ENCODE assay signal across 8 cellular contexts in the genomic region with DNA sequence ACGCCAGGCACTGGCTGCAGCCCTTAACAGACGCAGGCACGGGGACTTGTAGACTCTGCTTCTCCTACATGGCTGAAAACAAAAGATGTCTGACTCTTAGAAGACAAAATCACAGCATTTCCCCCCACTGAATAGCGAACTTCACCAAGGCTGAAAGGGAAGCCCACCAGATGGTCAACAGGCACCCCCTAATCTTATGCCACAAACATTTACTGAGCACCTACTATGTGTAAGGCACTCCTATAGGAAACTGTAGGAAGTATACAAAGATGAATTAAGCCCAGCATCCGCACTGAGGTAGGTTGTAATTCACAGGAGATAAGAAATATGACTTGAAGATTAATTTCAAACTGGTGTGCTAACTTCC. TPM values are rescaled to one million over a fixed set of nuclear protein-coding genes. Genes with fewer than 3 reads are reported as not detected.
A peak's percentile ranks its signal among the peaks of the same experiment; 100 is the strongest.
DNase-seq lines count a peak whose midpoint lies in the region; ATAC-seq and TF ChIP-seq lines count a peak whose summit lies in the region.

No MANE protein-coding gene starts in this region.

- peak overlapping the region; percentile 82 for H4K91ac ChIP-seq in neuronal stem cell (ENCODE audit: low read depth, low read length, poor library complexity)

- H3K4me3 Mint-ChIP-seq in endodermal cell (no peak overlapping the region), HFFc6 (no peak overlapping the region)

- H3K9me3 ChIP-seq in BLaER1 (no peaks in the 10 kb centered on the region), Loucy (ENCODE audit: insufficient read depth, low read depth, low read length) (no peaks in the 10 kb centered on the region), endodermal cell (ENCODE audit: control insufficient read depth, low read length) (no peaks in the 10 kb centered on the region), neuronal stem cell (replicated peaks in 1 of 2; ENCODE audit: control insufficient read depth in 2 of 2, insufficient read depth in 1 of 2, low read depth in 1 of 2, low read length in 2 of 2) (no peaks in the 10 kb centered on the region)

- H3K4me3 ChIP-seq in BLaER1 (peak overlapping the region; percentile 77), Loucy (ENCODE audit: low read length, poor library complexity, severe bottlenecking) (peak overlapping the region; percentile 86), endodermal cell (ENCODE audit: low read length) (peak overlapping the region; percentile 88), neuronal stem cell (ENCODE audit: low read length in 2 of 2) (peak overlapping the region; percentile 68 to 83)

- peak overlapping the region; percentile 97 for H2BK5ac ChIP-seq in neuronal stem cell (ENCODE audit: low read length)

- H4K20me1 ChIP-seq in BLaER1 (no peaks in the 10 kb centered on the region), Loucy (ENCODE audit: insufficient read depth, low read length, poor library complexity, severe bottlenecking) (peaks cover 22% of the 10 kb centered on the region)

- H2BK12ac ChIP-seq in neuronal stem cell (ENCODE audit: low read length), result peak overlapping the region; percentile 79

- no peak overlapping the region for H2BK15ac ChIP-seq in neuronal stem cell (ENCODE audit: low read length)

- no peak overlapping the region for H3K14ac ChIP-seq in neuronal stem cell (ENCODE audit: low read length)

- no peak for ATAC-seq in HG03139 (IDR thresholded peaks at IDR 0.05; ENCODE audit: unreplicated experiment)

- peak overlapping the region; percentile 97 for H3K18ac ChIP-seq in neuronal stem cell (ENCODE audit: low read length)

- H3K4me1 Mint-ChIP-seq in endodermal cell (peaks cover 3% of the 10 kb centered on the region), HFFc6 (ENCODE audit: low read depth) (peaks cover 33% of the 10 kb centered on the region)

- no peaks in the 10 kb centered on the region for H3F3A ChIP-seq in Loucy (ENCODE audit: low read depth)

- TF ChIP-seq CTCF in Loucy (conservative IDR thresholded peaks at IDR 0.05; ENCODE audit: low read length) (no peak), endodermal cell (conservative IDR thresholded peaks at IDR 0.05) (no peak), HFFc6 (IDR thresholded peaks at IDR 0.05) (no peak)

- peak overlapping the region; percentile 96 for H3K4me2 ChIP-seq in BLaER1
- peak overlapping the region; percentile 84 for H3K4me2 ChIP-seq in Loucy (ENCODE audit: low read depth, low read length, poor library complexity, severe bottlenecking)
- peak overlapping the region; percentile 85 for H3K4me2 ChIP-seq in neuronal stem cell (ENCODE audit: insufficient read depth, low read length, poor library complexity, severe bottlenecking)

- H3K79me2 ChIP-seq in Loucy (ENCODE audit: insufficient read depth, low read length), result peaks cover 93% of the 10 kb centered on the region

- peak overlapping the region; percentile 74; the same call in 1 of the 2 replicates for H2AFZ ChIP-seq in Loucy (ENCODE audit: low read length)
- peak overlapping the region; percentile 66 for H2AFZ ChIP-seq in neuronal stem cell (ENCODE audit: low read length)

- no peaks in the 10 kb centered on the region for H3K9me2 ChIP-seq in Loucy (replicated peaks; ENCODE audit: low read depth, low read length)

- peak overlapping the region; percentile 51 for H3K23ac ChIP-seq in neuronal stem cell (ENCODE audit: low read depth, low read length, poor library complexity)

- H3K79me1 ChIP-seq in neuronal stem cell (ENCODE audit: low read depth, low read length), result peaks cover 8% of the 10 kb centered on the region

- H3K27me3 ChIP-seq in BLaER1 (no peaks in the 10 kb centered on the region), Loucy (ENCODE audit: insufficient read depth, low read length, poor library complexity, severe bottlenecking) (no peaks in the 10 kb centered on the region), endodermal cell (ENCODE audit: control insufficient read depth, insufficient read depth, low read length, poor library complexity, severe bottlenecking) (no peaks in the 10 kb centered on the region), neuronal stem cell (ENCODE audit: control insufficient read depth in 3 of 3, insufficient read depth in 3 of 3, low read depth in 1 of 3, low read length in 3 of 3) (no peaks in the 10 kb centered on the region)

- H3K4me1 ChIP-seq in BLaER1, result peaks cover 54% of the 10 kb centered on the region
- H3K4me1 ChIP-seq in Loucy (ENCODE audit: insufficient read depth, low read length, poor library complexity, severe bottlenecking), result peaks cover 32% of the 10 kb centered on the region
- H3K4me1 ChIP-seq in endodermal cell (ENCODE audit: control insufficient read depth, insufficient read depth, low read length), result peaks cover 20% of the 10 kb centered on the region
- H3K4me1 ChIP-seq in neuronal stem cell (ENCODE audit: control insufficient read depth in 2 of 2, insufficient read depth in 1 of 2, low read depth in 1 of 2, low read length in 2 of 2), result peaks cover 18 to 23% of the 10 kb centered on the region in 2 donors

- no peak overlapping the region for H3K4ac ChIP-seq in neuronal stem cell (ENCODE audit: low read length)

- peak overlapping the region; percentile 93 for H2BK120ac ChIP-seq in neuronal stem cell (ENCODE audit: low read depth, low read length)

- no peak overlapping the region for H4K8ac ChIP-seq in neuronal stem cell (ENCODE audit: low read depth, low read length)

- H3K27ac Mint-ChIP-seq in endodermal cell, result no peak overlapping the region
- H3K27ac Mint-ChIP-seq in HFFc6, result no peak overlapping the region

- H3K27me3 Mint-ChIP-seq in endodermal cell (ENCODE audit: insufficient read depth) (no peaks in the 10 kb centered on the region), HFFc6 (ENCODE audit: insufficient read depth) (no peaks in the 10 kb centered on the region; the same call in 1 of the 2 replicates)

- 54 to 79% methylated on average over 2 to 5 of the region's 5 CpGs for WGBS in endodermal cell (ENCODE audit: insufficient coverage in 1 of 2, insufficient read length in 1 of 2), 2 experiments
- no CpG with 5 or more reads among the region's 5 CpGs for WGBS in neuronal stem cell (ENCODE audit: extremely low coverage in 2 of 2, insufficient read length in 2 of 2, insufficient replicate concordance in 1 of 2), 2 donors

- peak overlapping the region; percentile 87 for H3K9ac ChIP-seq in BLaER1
- H3K9ac ChIP-seq in Loucy (ENCODE audit: low read depth, low read length, poor library complexity, severe bottlenecking), result peak overlapping the region; percentile 84
- H3K9ac ChIP-seq in endodermal cell (ENCODE audit: extremely low read depth, low read length, poor library complexity, severe bottlenecking), result peak overlapping the region; percentile 65
- peak overlapping the region; percentile 93 for H3K9ac ChIP-seq in neuronal stem cell (ENCODE audit: low read depth, low read length, poor library complexity)

- DNase-seq in endodermal cell (no peak), neuronal stem cell (ENCODE audit: low spot score) (no peak), DMS53 treated with DMSO at 0.1 percent for 48 hours (lab: John Stamatoyannopoulos, UW; ENCODE audit: unreplicated experiment) (no peak), NCI-H345 treated with DMSO at 0.1 percent for 48 hours (lab: John Stamatoyannopoulos, UW; ENCODE audit: unreplicated experiment) (no peak), HFFc6 (no peak)

- peaks cover 3% of the 10 kb centered on the region for H3K36me3 Mint-ChIP-seq in endodermal cell (ENCODE audit: low read depth)
- H3K36me3 Mint-ChIP-seq in HFFc6 (ENCODE audit: low read depth), result peaks cover 6% of the 10 kb centered on the region; the same call in 1 of the 2 replicates

- peaks cover 23% of the 10 kb centered on the region for H3K36me3 ChIP-seq in BLaER1
- H3K36me3 ChIP-seq in Loucy (ENCODE audit: insufficient read depth, low read length), result peaks cover 3% of the 10 kb centered on the region; the same call in 1 of the 2 replicates
- peaks cover 7% of the 10 kb centered on the region for H3K36me3 ChIP-seq in endodermal cell (ENCODE audit: control insufficient read depth, insufficient read depth, low read length)
- H3K36me3 ChIP-seq in neuronal stem cell (replicated peaks in 1 of 2; ENCODE audit: control insufficient read depth in 2 of 2, insufficient read depth in 2 of 2, low read length in 2 of 2), result peaks cover 0 to 18% of the 10 kb centered on the region in 2 donors

- no peaks in the 10 kb centered on the region for H3K9me3 Mint-ChIP-seq in endodermal cell
- H3K9me3 Mint-ChIP-seq in HFFc6, result no peaks in the 10 kb centered on the region

- H2AK5ac ChIP-seq in neuronal stem cell (ENCODE audit: low read depth, low read length), result no peak overlapping the region

- H3K27ac ChIP-seq in BLaER1, result peak overlapping the region; percentile 94
- H3K27ac ChIP-seq in endodermal cell (ENCODE audit: low read depth, low read length), result peak overlapping the region; percentile 98
- peak overlapping the region; percentile 97 for H3K27ac ChIP-seq in neuronal stem cell (replicated peaks; ENCODE audit: low read length)

RNA-seq across cellular contexts. Expression of gene NUMA1, which starts 38.3 kb away (rescaled TPM):
- 100 to 1,000 TPM; 130 to 132 TPM for total RNA-seq in endodermal cell
- polyA plus RNA-seq in endodermal cell (2013, experiment 1 of 2), result 181 TPM
- 168 TPM for polyA plus RNA-seq in endodermal cell (2013, experiment 2 of 2)
- polyA plus RNA-seq in neuronal stem cell (2013, experiment 1 of 2), result 81.2 TPM
- polyA plus RNA-seq in neuronal stem cell (2013, experiment 2 of 2), result 78.8 TPM
- total RNA-seq in HFFc6 (2021; fragmentation: NEBNext Ultra II Directional; extraction: Animal tissue kit (Norgen Biotek cat#: 25700)), result 100 to 1,000 TPM; 127 to 148 (median 137) TPM

RNA-seq across cellular contexts. Expression of gene LRRC51, which starts 38.6 kb away (rescaled TPM):
- 1 to 10 TPM; 8.0 to 9.5 TPM for total RNA-seq in endodermal cell
- polyA plus RNA-seq in endodermal cell (2013, experiment 1 of 2), result 4.5 TPM
- polyA plus RNA-seq in endodermal cell (2013, experiment 2 of 2), result 9.0 TPM
- polyA plus RNA-seq in neuronal stem cell (2013, experiment 1 of 2), result 7.1 TPM
- 8.5 TPM for polyA plus RNA-seq in neuronal stem cell (2013, experiment 2 of 2)
- total RNA-seq in HFFc6 (2021; fragmentation: NEBNext Ultra II Directional; extraction: Animal tissue kit (Norgen Biotek cat#: 25700)), result 10 to 100 TPM in 1 of 6 experiments, 1 to 10 TPM in 5; 7.4 to 12.4 (median 8.5) TPM

RNA-seq across cellular contexts. Expression of gene IL18BP, which starts 43.3 kb away (rescaled TPM):
- total RNA-seq in endodermal cell, result 10 to 100 TPM; 10.8 to 13.0 TPM
- 7.2 TPM for polyA plus RNA-seq in endodermal cell (2013, experiment 1 of 2)
- polyA plus RNA-seq in endodermal cell (2013, experiment 2 of 2), result 7.8 TPM
- 7.6 TPM for polyA plus RNA-seq in neuronal stem cell (2013, experiment 1 of 2)
- polyA plus RNA-seq in neuronal stem cell (2013, experiment 2 of 2), result 7.4 TPM
- 1 to 10 TPM; 1.5 to 2.3 (median 1.8) TPM for total RNA-seq in HFFc6 (2021; fragmentation: NEBNext Ultra II Directional; extraction: Animal tissue kit (Norgen Biotek cat#: 25700))
